1 cellular context compared by ENCODE assay signal in the genomic region with DNA sequence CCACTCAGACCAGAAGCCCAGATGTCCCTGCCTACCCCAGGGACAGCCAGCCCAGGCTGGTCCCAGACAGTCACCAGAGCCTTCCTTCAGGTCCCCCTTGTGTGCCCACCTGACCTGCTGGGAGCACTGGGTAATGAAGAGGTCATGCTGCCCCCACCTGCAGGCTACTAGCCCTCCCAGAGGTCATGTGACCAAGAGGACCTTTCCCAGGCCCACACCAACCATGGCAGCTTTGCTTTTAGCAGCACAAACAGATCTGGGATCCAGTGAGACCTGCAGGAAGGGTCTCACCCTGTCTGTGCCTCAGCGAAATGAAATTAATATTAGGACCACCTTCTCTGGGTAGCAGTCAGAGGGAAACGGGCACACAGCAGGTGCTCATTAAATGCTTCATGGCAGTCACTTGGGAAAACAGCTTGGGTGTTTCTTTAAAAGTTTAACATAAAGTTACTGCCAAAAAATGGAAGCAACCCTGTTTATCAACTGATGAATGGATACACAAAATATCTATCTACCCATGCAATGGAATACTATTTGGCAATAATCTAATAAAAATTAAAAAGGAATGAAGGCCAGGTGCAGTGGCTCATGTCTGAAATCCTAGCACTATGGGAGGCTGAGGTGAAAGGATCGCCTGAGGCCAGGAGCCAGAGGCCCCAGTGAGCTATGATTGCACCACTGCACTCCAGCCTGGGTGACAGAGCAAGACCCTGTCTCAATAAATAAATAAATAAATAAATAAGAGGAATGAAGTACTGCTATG.
TF ChIP-seq lines count a peak whose summit lies in the region.

No MANE protein-coding gene starts in this region.

TF ChIP-seq in GM23338, 12 proteins besides CTCF, POLR2A, EP300 and RAD21 (continued from another document):
- TF ChIP-seq, protein P1, sequence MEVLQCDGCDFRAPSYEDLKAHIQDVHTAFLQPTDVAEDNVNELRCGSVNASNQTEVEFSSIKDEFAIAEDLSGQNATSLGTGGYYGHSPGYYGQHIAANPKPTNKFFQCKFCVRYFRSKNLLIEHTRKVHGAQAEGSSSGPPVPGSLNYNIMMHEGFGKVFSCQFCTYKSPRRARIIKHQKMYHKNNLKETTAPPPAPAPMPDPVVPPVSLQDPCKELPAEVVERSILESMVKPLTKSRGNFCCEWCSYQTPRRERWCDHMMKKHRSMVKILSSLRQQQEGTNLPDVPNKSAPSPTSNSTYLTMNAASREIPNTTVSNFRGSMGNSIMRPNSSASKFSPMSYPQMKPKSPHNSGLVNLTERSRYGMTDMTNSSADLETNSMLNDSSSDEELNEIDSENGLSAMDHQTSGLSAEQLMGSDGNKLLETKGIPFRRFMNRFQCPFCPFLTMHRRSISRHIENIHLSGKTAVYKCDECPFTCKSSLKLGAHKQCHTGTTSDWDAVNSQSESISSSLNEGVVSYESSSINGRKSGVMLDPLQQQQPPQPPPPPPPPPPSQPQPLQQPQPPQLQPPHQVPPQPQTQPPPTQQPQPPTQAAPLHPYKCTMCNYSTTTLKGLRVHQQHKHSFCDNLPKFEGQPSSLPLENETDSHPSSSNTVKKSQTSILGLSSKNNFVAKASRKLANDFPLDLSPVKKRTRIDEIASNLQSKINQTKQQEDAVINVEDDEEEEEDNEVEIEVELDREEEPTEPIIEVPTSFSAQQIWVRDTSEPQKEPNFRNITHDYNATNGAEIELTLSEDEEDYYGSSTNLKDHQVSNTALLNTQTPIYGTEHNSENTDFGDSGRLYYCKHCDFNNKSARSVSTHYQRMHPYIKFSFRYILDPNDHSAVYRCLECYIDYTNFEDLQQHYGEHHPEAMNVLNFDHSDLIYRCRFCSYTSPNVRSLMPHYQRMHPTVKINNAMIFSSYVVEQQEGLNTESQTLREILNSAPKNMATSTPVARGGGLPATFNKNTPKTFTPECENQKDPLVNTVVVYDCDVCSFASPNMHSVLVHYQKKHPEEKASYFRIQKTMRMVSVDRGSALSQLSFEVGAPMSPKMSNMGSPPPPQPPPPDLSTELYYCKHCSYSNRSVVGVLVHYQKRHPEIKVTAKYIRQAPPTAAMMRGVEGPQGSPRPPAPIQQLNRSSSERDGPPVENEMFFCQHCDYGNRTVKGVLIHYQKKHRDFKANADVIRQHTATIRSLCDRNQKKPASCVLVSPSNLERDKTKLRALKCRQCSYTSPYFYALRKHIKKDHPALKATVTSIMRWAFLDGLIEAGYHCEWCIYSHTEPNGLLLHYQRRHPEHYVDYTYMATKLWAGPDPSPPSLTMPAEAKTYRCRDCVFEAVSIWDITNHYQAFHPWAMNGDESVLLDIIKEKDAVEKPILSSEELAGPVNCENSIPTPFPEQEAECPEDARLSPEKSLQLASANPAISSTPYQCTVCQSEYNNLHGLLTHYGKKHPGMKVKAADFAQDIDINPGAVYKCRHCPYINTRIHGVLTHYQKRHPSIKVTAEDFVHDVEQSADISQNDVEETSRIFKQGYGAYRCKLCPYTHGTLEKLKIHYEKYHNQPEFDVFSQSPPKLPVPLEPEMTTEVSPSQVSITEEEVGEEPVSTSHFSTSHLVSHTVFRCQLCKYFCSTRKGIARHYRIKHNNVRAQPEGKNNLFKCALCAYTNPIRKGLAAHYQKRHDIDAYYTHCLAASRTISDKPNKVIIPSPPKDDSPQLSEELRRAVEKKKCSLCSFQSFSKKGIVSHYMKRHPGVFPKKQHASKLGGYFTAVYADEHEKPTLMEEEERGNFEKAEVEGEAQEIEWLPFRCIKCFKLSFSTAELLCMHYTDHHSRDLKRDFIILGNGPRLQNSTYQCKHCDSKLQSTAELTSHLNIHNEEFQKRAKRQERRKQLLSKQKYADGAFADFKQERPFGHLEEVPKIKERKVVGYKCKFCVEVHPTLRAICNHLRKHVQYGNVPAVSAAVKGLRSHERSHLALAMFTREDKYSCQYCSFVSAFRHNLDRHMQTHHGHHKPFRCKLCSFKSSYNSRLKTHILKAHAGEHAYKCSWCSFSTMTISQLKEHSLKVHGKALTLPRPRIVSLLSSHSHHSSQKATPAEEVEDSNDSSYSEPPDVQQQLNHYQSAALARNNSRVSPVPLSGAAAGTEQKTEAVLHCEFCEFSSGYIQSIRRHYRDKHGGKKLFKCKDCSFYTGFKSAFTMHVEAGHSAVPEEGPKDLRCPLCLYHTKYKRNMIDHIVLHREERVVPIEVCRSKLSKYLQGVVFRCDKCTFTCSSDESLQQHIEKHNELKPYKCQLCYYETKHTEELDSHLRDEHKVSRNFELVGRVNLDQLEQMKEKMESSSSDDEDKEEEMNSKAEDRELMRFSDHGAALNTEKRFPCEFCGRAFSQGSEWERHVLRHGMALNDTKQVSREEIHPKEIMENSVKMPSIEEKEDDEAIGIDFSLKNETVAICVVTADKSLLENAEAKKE (CRISPR knock-in tag; IDR thresholded peaks at IDR 0.05): no peak
- TF ChIP-seq, protein P2, sequence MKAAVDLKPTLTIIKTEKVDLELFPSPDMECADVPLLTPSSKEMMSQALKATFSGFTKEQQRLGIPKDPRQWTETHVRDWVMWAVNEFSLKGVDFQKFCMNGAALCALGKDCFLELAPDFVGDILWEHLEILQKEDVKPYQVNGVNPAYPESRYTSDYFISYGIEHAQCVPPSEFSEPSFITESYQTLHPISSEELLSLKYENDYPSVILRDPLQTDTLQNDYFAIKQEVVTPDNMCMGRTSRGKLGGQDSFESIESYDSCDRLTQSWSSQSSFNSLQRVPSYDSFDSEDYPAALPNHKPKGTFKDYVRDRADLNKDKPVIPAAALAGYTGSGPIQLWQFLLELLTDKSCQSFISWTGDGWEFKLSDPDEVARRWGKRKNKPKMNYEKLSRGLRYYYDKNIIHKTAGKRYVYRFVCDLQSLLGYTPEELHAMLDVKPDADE (IDR thresholded peaks at IDR 0.05): no peak
- TF ChIP-seq POLR2AphosphoS5 (IDR thresholded peaks at IDR 0.05; ENCODE audit: low read depth) (no peak), ZNF114 (CRISPR knock-in tag; IDR thresholded peaks at IDR 0.05) (no peak), ZNF331 (CRISPR knock-in tag; IDR thresholded peaks at IDR 0.05; ENCODE audit: low read depth) (no peak)
